ENCODE assay signal across 11 cellular contexts in genomic region chr1:42214447-42214871, GRCh38. TPM values are rescaled to one million over a fixed set of nuclear protein-coding genes. Genes with fewer than 3 reads are reported as not detected.
A peak's percentile ranks its signal among the peaks of the same experiment; 100 is the strongest.
DNase-seq lines count a peak whose midpoint lies in the region; ATAC-seq, FAIRE-seq and TF ChIP-seq lines count a peak whose summit lies in the region.
"Had no signal": no experiment of that assay in that cellular context is flagged by ENCODE, and none has a peak within 500 bp of the region (broad histone marks: within the 10 kb centered on the region; RNA-seq: fewer than 3 reads in every experiment).

No MANE protein-coding gene starts in this region.

- H3K27ac Mint-ChIP-seq in Caco-2 (ENCODE audit: unreplicated experiment), result no peak overlapping the region
- H3K27ac Mint-ChIP-seq: activated naive CD8-positive, alpha-beta T cell had no signal

- peaks cover 4% of the 10 kb centered on the region for H3K9me3 ChIP-seq in GM12878 (replicated peaks; ENCODE audit: control insufficient read depth, insufficient read depth, low read length)
- H3K9me3 ChIP-seq in Caco-2, result no peaks in the 10 kb centered on the region
- peaks cover under 1 to 25% of the 10 kb centered on the region in 2 donors for H3K9me3 ChIP-seq in neuronal stem cell (replicated peaks in 1 of 2; ENCODE audit: control insufficient read depth in 2 of 2, insufficient read depth in 1 of 2, low read depth in 1 of 2, low read length in 2 of 2)

- CTCF ChIA-PET in AG04449 (lab: Yijun Ruan, JAX), result interaction anchor here (0.9 to 2.0 kb wide), 3 partner anchors 9 to 41 kb away, joined by 4 to 9 read pairs (median 6); no protein-coding TSS in a partner anchor
- CTCF ChIA-PET in GM12878 (lab: Yijun Ruan, JAX), result interaction anchor here (0.7 to 2.8 kb wide), 4 partner anchors 10 to 41 kb away, joined by 3 to 13 read pairs (median 5); no protein-coding TSS in a partner anchor
- CTCF ChIA-PET in Caco-2 (lab: Charles Lee), result no interaction called here

- TF ChIP-seq RAD21 in Ishikawa (IDR thresholded peaks at IDR 0.05; ENCODE audit: low read depth) (no peak), GM12878 (IDR thresholded peaks at IDR 0.05; ENCODE audit: insufficient read depth, low read depth, low read length) (no peak)

- no peak overlapping the region for H2BK12ac ChIP-seq in neuronal stem cell (ENCODE audit: low read length)

- H4K91ac ChIP-seq in neuronal stem cell (ENCODE audit: low read depth, low read length, poor library complexity), result no peak overlapping the region

- H2BK120ac ChIP-seq in neuronal stem cell (ENCODE audit: low read depth, low read length), result no peak overlapping the region

- no peak overlapping the region for H2AK5ac ChIP-seq in neuronal stem cell (ENCODE audit: low read depth, low read length)

- no peak for FAIRE-seq in GM12878 (lab: Jason Lieb, UNC)

- H2BK5ac ChIP-seq in neuronal stem cell (ENCODE audit: low read length), result no peak overlapping the region

- ATAC-seq in GM12878, result 0 out of 3 replicates have a peak, but pooled peaks have one; percentile 48

- H2AFZ ChIP-seq in GM12878 (ENCODE audit: control insufficient read depth, low read depth, low read length) (no peak overlapping the region), neuronal stem cell (ENCODE audit: low read length) (no peak overlapping the region)

- no peak overlapping the region for H3K23ac ChIP-seq in neuronal stem cell (ENCODE audit: low read depth, low read length, poor library complexity)

- H3K4me1 ChIP-seq in GM12878 (ENCODE audit: control insufficient read depth, insufficient read depth, low read length) (no peaks in the 10 kb centered on the region), Caco-2 (no peaks in the 10 kb centered on the region), neuronal stem cell (ENCODE audit: control insufficient read depth in 2 of 2, insufficient read depth in 1 of 2, low read depth in 1 of 2, low read length in 2 of 2) (peaks cover 0 to 8% of the 10 kb centered on the region in 2 donors)

- no peak for TF ChIP-seq POLR2A in GM12878 (IDR thresholded peaks at IDR 0.05; ENCODE audit: low read depth, low read length)

- intact Hi-C loops in GM12878 (cut with micrococcal nuclease; ENCODE audit: unreplicated experiment) (no loop called here), Caco-2 (cut with micrococcal nuclease; ENCODE audit: unreplicated experiment) (no loop called here), posterior cingulate gyrus (cut with DNase I) (no loop called here)

- TF ChIP-seq EP300 in Ishikawa (IDR thresholded peaks at IDR 0.05; ENCODE audit: borderline replicate concordance) (no peak), GM12878 (IDR thresholded peaks at IDR 0.05; ENCODE audit: borderline replicate concordance in 1 of 2, control insufficient read depth in 1 of 2, low read depth in 2 of 2, low read length in 2 of 2) (no peak)

- in situ Hi-C loops in GM12878 (cut with MboI), result no loop called here

- H4K20me1 ChIP-seq in GM12878 (ENCODE audit: control insufficient read depth, insufficient read depth), result no peaks in the 10 kb centered on the region

- no peaks in the 10 kb centered on the region for H3K79me1 ChIP-seq in neuronal stem cell (ENCODE audit: low read depth, low read length)

- H3K27me3 ChIP-seq in GM12878 (replicated peaks in 1 of 2; ENCODE audit: control insufficient read depth in 2 of 2, insufficient read depth in 2 of 2, low read length in 1 of 2) (no peaks in the 10 kb centered on the region), Caco-2 (replicated peaks; ENCODE audit: control insufficient read depth, insufficient read depth, low read length) (no peaks in the 10 kb centered on the region), neuronal stem cell (ENCODE audit: control insufficient read depth in 3 of 3, insufficient read depth in 3 of 3, low read depth in 1 of 3, low read length in 3 of 3) (no peaks in the 10 kb centered on the region)

- WGBS in GM12878 (ENCODE audit: insufficient coverage, insufficient replicate concordance, low lambda C conversion rate, missing lambda C conversion rate), result 93% methylated on average over 1 of the region's 1 CpG
- no CpG with 5 or more reads among the region's 1 CpG for whole genome bisulfite sequencing in neuronal stem cell (ENCODE audit: extremely low coverage in 2 of 2, insufficient read length in 2 of 2, insufficient replicate concordance in 1 of 2), 2 donors

- peaks cover 13% of the 10 kb centered on the region for H3K4me1 Mint-ChIP-seq in Caco-2 (ENCODE audit: low read depth, unreplicated experiment)

- no peak overlapping the region for H3K9ac ChIP-seq in GM12878 (ENCODE audit: control insufficient read depth, insufficient read depth, low read length)
- H3K9ac ChIP-seq in neuronal stem cell (ENCODE audit: low read depth, low read length, poor library complexity), result no peak overlapping the region

- H3K27ac ChIP-seq in GM12878 (ENCODE audit: control insufficient read depth, insufficient read depth), result no peak overlapping the region
- H3K27ac ChIP-seq in neuronal stem cell (replicated peaks; ENCODE audit: low read length), result no peak overlapping the region

- no peak overlapping the region for H3K4me3 Mint-ChIP-seq in Caco-2 (ENCODE audit: unreplicated experiment)
- H3K4me3 Mint-ChIP-seq: activated naive CD8-positive, alpha-beta T cell had no signal

- H3K36me3 Mint-ChIP-seq in Caco-2 (ENCODE audit: insufficient read depth, unreplicated experiment), result peaks cover 31% of the 10 kb centered on the region

- H3K4me2 ChIP-seq in GM12878 (ENCODE audit: control insufficient read depth, insufficient read depth), result no peak overlapping the region; the same call in 1 of the 2 replicates
- H3K4me2 ChIP-seq in neuronal stem cell (ENCODE audit: insufficient read depth, low read length, poor library complexity, severe bottlenecking), result no peak overlapping the region

- H4K8ac ChIP-seq in neuronal stem cell (ENCODE audit: low read depth, low read length), result no peak overlapping the region

- no peak for TF ChIP-seq CTCF in AG04449 (IDR thresholded peaks at IDR 0.05; ENCODE audit: insufficient read depth, low read length, missing control alignments)
- no peak for TF ChIP-seq CTCF in GM12878 (IDR thresholded peaks at IDR 0.05 in 2 of 3, conservative IDR thresholded peaks at IDR 0.05 in 1 of 3; ENCODE audit: control insufficient read depth in 2 of 3, extremely low read depth in 1 of 3, insufficient read depth in 1 of 3, low read depth in 3 of 3, low read length in 3 of 3)
- TF ChIP-seq CTCF in Caco-2 (IDR thresholded peaks at IDR 0.05; ENCODE audit: insufficient read depth in 1 of 2, low read depth in 1 of 2, low read length in 1 of 2, severe bottlenecking in 1 of 2, unreplicated experiment in 1 of 2), result no peak

- no peak overlapping the region for H3K14ac ChIP-seq in neuronal stem cell (ENCODE audit: low read length)

- H3K4ac ChIP-seq in neuronal stem cell (ENCODE audit: low read length), result no peak overlapping the region

- POLR2A ChIA-PET in AG04449 (lab: Yijun Ruan, JAX) (interaction anchor here (0.9 kb wide), 1 partner anchor 11 kb away, joined by 3 read pairs; no protein-coding TSS in a partner anchor), GM12878 (lab: Charles Lee) (interaction anchor here (1.3 kb wide), 1 partner anchor 48 kb away, joined by 3 read pairs; no protein-coding TSS in a partner anchor), Caco-2 (lab: Charles Lee) (no interaction called here)

- RAD21 ChIA-PET in GM12878 (lab: Charles Lee; ENCODE audit: unreplicated experiment), result interaction anchor here (1.1 to 1.2 kb wide), 2 partner anchors 41 kb away, joined by 3 read pairs; no protein-coding TSS in a partner anchor

- DNase-seq in AG04449 (ENCODE audit: low read depth, low spot score) (peak; percentile 28), GM12878 (ENCODE audit: low read depth, low spot score) (no peak), kidney tubule cell (ENCODE audit: low spot score) (peak; percentile 34), Caco-2 (no peak), neuronal stem cell (ENCODE audit: low spot score) (no peak), T1000 (lab: John Stamatoyannopoulos, UW) (no peak), posterior cingulate gyrus (no peak)
- DNase-seq: DMS 273 treated with DMSO at 0.1 percent for 48 hours, NCI-H524 treated with DMSO at 0.1 percent for 48 hours had no signal

- H3K36me3 ChIP-seq in GM12878 (ENCODE audit: control insufficient read depth in 2 of 2, insufficient read depth in 2 of 2, low read length in 1 of 2) (peaks cover 5 to 10% of the 10 kb centered on the region in 2 experiments; a peak in 3 of 4 replicates), Caco-2 (ENCODE audit: control insufficient read depth, insufficient read depth, low read length) (0 out of 2 replicates have a peak, but pooled peaks cover 2% of the 10 kb centered on the region), neuronal stem cell (replicated peaks in 1 of 2; ENCODE audit: control insufficient read depth in 2 of 2, insufficient read depth in 2 of 2, low read length in 2 of 2) (peaks cover 0 to 27% of the 10 kb centered on the region in 2 donors)

- H3K4me3 ChIP-seq in AG04449 (ENCODE audit: low read depth, low read length) (no peak overlapping the region), GM12878 (0 out of 2 replicates have a peak overlapping the region, but pooled peaks have one; percentile 10), Caco-2 (ENCODE audit: low read depth, low read length) (no peak overlapping the region), neuronal stem cell (ENCODE audit: low read length in 2 of 2) (no peak overlapping the region)

- peaks cover 12% of the 10 kb centered on the region for H3K79me2 ChIP-seq in GM12878 (ENCODE audit: control insufficient read depth, insufficient read depth, low read length)

- BruUV-seq in GM12878 (replicated peaks; lab: Mats Ljungman, UMichigan) (no TSS peak), Caco-2 (replicated peaks; lab: Mats Ljungman, UMichigan) (no TSS peak)

- no peaks in the 10 kb centered on the region for H3K27me3 Mint-ChIP-seq in Caco-2 (ENCODE audit: insufficient read depth, unreplicated experiment)
- H3K27me3 Mint-ChIP-seq: activated naive CD8-positive, alpha-beta T cell had no signal

- SMC1A ChIA-PET in GM12878 (lab: Charles Lee; ENCODE audit: uncharacterized antibody, unreplicated experiment), result interaction anchor here (0.5 to 2.9 kb wide), 4 partner anchors 11 to 102 kb away, joined by 3 to 20 read pairs (median 4); no protein-coding TSS in a partner anchor

- no peak overlapping the region for H2BK15ac ChIP-seq in neuronal stem cell (ENCODE audit: low read length)

- H3K18ac ChIP-seq in neuronal stem cell (ENCODE audit: low read length), result no peak overlapping the region

- no peaks in the 10 kb centered on the region for H3K9me3 Mint-ChIP-seq in Caco-2 (ENCODE audit: unreplicated experiment)

RNA-seq across cellular contexts. Expression of gene GUCA2A, which starts 49.9 kb away (rescaled TPM):
- total RNA-seq in GM12878 (2013; cell fraction: nucleolus; rRNA removed), result not detected in 2 replicates
- total RNA-seq in GM12878 (2014; rRNA removed) (not detected in 2 replicates), GM12878 (2014; rRNA removed; fragmentation: Illumina TruSeq; extraction: Trizol) (not detected in 2 replicates), GM12878 (2021) (not detected in 2 replicates), Caco-2 (2022) (24.1 and 28.8 TPM in 2 replicates)
- not detected for polyA plus RNA-seq in GM12878 (2011; ENCODE audit: low read depth)
- polyA plus RNA-seq in GM12878 (2011; rRNA removed) (not detected in 2 replicates), GM12878 (2014; fragmentation: Illumina TruSeq; extraction: Trizol) (not detected in 2 replicates), GM12878 (2014; fragmentation: Nextera tagmentation; extraction: Ambion mirVana) (not detected), GM12878 (2014; rRNA removed) (not detected in 2 replicates), GM12878 (2016; fragmentation: Nextera tagmentation; extraction: Ambion mirVana) (not detected)
- not detected in 2 replicates for polyA plus RNA-seq in GM12878 (2011; cell fraction: cytosol; rRNA removed)
- polyA plus RNA-seq in GM12878 (2011; cell fraction: nucleus; rRNA removed), result not detected in 2 replicates
- polyA plus RNA-seq in GM12878 (2012), result not detected in 2 replicates
- polyA minus RNA-seq in GM12878 (2011; rRNA and poly(A)+ RNA removed), result not detected in 2 replicates
- not detected in 2 replicates for polyA minus RNA-seq in GM12878 (2011; cell fraction: cytosol; rRNA and poly(A)+ RNA removed)
- polyA minus RNA-seq in GM12878 (2011; cell fraction: nucleus; rRNA and poly(A)+ RNA removed), result not detected in 2 replicates
- not detected for polyA plus RNA-seq in neuronal stem cell (2013, experiment 1 of 2)
- not detected for polyA plus RNA-seq in neuronal stem cell (2013, experiment 2 of 2)

Comparison
In these comparisons a context has a peak if more than half of its experiments do, and no peak if none do; other contexts are left out.
1. DNase-seq: peak in AG04449 (single experiment) and kidney tubule cell (single experiment); none in GM12878 (single experiment), Caco-2 (0 of 2), neuronal stem cell (single experiment), T1000 (single experiment) and posterior cingulate gyrus (0 of 10).
2. RNA of gene GUCA2A, which starts 49.9 kb away (total RNA-seq): 24.1 to 28.8 TPM in Caco-2; not detected in GM12878; every median in the first group is over 10 times any median in the second.